1 cellular context compared by ENCODE assay signal in the genomic region with DNA sequence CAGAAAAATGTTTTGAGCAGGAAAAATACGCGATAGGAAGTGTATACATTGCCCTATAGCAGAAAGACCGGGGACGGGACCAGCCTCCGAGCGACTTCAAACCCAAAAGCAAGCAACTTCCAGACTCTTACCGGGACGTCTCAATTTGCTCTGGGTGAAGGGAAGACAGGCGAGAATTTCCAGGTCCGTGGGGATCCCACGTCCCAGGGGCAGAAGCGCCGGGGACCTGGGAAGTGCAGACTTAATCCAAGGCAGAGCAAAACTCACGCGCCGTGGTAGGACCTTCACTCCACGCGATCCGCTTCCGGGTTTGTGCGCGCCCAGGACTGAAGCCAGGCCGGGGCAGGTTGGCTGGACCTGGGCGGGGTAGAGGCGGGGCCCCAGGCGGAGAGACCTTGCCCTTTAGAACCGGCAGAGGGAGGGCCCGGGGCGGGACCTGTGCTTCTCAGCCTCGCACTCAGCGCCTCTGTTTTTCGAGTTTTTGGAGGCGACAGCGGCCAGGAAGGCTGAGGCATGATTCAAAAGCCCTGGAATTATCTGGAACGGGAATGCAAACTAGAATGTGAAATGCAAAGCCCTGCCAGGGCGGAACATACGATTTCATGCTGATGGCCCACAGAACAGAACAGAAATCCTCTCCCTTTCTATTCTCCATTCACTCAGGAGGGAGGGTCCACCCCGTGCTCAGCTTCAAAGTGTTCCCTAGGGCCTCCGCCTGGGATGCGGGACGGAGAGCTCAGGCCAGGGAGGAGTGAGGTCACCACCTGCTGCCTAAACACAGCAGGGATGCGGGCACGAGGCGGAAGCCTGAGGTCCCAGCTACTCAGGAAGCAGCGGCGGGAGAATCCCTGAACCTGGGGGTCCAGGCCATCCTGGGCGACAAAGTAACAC.
TF ChIP-seq lines count a peak whose summit lies in the region.
"Not testable (repeated sequence)": the region's sequence is repeated elsewhere in the genome, so short reads cannot be mapped to it uniquely, and the experiment has no call there.

A gene (minus strand): TSS at position 328 of the 891 bp plus-strand sequence. CDS start 7,903 bp downstream, outside the sequence.

TF ChIP-seq in HepG2, 621 proteins besides CTCF, POLR2A, EP300 and RAD21 (continues in another document):
- TF ChIP-seq POLR2G (IDR thresholded peaks at IDR 0.05; ENCODE audit: low read depth, low read length) = peak; percentile 81
- peak; percentile 31; the same call in 1 of the 2 replicates for TF ChIP-seq ZNF782 (CRISPR knock-in tag; IDR thresholded peaks at IDR 0.05; ENCODE audit: borderline replicate concordance)
- TF ChIP-seq RBM39 (IDR thresholded peaks at IDR 0.05; ENCODE audit: low read depth, low read length, poor library complexity, severe bottlenecking) = peak; percentile 30
- 0 out of 2 replicates have a peak, but pooled peaks have one; percentile 11 for TF ChIP-seq ESRRA (CRISPR knock-in tag; IDR thresholded peaks at IDR 0.05; ENCODE audit: low read depth)
- TF ChIP-seq HNF4A (CRISPR knock-in tag; IDR thresholded peaks at IDR 0.05) = peak; percentile 81
- TF ChIP-seq RARA (CRISPR knock-in tag; IDR thresholded peaks at IDR 0.05) = peak; percentile 8; the same call in 1 of the 2 replicates
- TF ChIP-seq KDM3A (CRISPR knock-in tag; IDR thresholded peaks at IDR 0.05; ENCODE audit: low read depth) = peak; percentile 44; the same call in 1 of the 2 replicates
- 0 out of 2 replicates have a peak, but pooled peaks have one; percentile 24 for TF ChIP-seq BORCS8-MEF2B (CRISPR knock-in tag; IDR thresholded peaks at IDR 0.05)
- 0 out of 2 replicates have a peak, but pooled peaks have one; percentile 64 for TF ChIP-seq TOPORS (CRISPR knock-in tag; IDR thresholded peaks at IDR 0.05)
- peak; percentile 55; the same call in 1 of the 2 replicates for TF ChIP-seq ZMAT3 (CRISPR knock-in tag; conservative IDR thresholded peaks at IDR 0.05)
- TF ChIP-seq SIN3A (IDR thresholded peaks at IDR 0.05; ENCODE audit: borderline replicate concordance, low read depth, low read length) = peak; percentile 74; the same call in 1 of the 2 replicates
- TF ChIP-seq, protein P1, sequence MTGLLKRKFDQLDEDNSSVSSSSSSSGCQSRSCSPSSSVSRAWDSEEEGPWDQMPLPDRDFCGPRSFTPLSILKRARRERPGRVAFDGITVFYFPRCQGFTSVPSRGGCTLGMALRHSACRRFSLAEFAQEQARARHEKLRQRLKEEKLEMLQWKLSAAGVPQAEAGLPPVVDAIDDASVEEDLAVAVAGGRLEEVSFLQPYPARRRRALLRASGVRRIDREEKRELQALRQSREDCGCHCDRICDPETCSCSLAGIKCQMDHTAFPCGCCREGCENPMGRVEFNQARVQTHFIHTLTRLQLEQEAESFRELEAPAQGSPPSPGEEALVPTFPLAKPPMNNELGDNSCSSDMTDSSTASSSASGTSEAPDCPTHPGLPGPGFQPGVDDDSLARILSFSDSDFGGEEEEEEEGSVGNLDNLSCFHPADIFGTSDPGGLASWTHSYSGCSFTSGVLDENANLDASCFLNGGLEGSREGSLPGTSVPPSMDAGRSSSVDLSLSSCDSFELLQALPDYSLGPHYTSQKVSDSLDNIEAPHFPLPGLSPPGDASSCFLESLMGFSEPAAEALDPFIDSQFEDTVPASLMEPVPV (CRISPR knock-in tag; IDR thresholded peaks at IDR 0.05) = peak; percentile 35; the same call in 1 of the 2 replicates
- TF ChIP-seq TGIF2 (CRISPR knock-in tag; IDR thresholded peaks at IDR 0.05) = peak; percentile 44
- TF ChIP-seq IRF2 (CRISPR knock-in tag; IDR thresholded peaks at IDR 0.05) = peak; percentile 91
- 0 out of 2 replicates have a peak, but pooled peaks have one; percentile 5 for TF ChIP-seq SOX5 (CRISPR knock-in tag; IDR thresholded peaks at IDR 0.05; ENCODE audit: borderline replicate concordance)
- peak; percentile 77; the same call in 1 of the 2 replicates for TF ChIP-seq ZSCAN29 (CRISPR knock-in tag; conservative IDR thresholded peaks at IDR 0.05)
- TF ChIP-seq MEIS1 (CRISPR knock-in tag; IDR thresholded peaks at IDR 0.05; ENCODE audit: borderline replicate concordance) = peak; percentile 77; the same call in 1 of the 2 replicates
- TF ChIP-seq, protein P2, sequence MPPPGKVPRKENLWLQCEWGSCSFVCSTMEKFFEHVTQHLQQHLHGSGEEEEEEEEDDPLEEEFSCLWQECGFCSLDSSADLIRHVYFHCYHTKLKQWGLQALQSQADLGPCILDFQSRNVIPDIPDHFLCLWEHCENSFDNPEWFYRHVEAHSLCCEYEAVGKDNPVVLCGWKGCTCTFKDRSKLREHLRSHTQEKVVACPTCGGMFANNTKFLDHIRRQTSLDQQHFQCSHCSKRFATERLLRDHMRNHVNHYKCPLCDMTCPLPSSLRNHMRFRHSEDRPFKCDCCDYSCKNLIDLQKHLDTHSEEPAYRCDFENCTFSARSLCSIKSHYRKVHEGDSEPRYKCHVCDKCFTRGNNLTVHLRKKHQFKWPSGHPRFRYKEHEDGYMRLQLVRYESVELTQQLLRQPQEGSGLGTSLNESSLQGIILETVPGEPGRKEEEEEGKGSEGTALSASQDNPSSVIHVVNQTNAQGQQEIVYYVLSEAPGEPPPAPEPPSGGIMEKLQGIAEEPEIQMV (CRISPR knock-in tag; IDR thresholded peaks at IDR 0.05; ENCODE audit: low read depth) = peak; percentile 47; the same call in 1 of the 2 replicates
- TF ChIP-seq NKX3-1 (CRISPR knock-in tag; IDR thresholded peaks at IDR 0.05) = 0 out of 2 replicates have a peak, but pooled peaks have one; percentile 80
- TF ChIP-seq, protein P3, sequence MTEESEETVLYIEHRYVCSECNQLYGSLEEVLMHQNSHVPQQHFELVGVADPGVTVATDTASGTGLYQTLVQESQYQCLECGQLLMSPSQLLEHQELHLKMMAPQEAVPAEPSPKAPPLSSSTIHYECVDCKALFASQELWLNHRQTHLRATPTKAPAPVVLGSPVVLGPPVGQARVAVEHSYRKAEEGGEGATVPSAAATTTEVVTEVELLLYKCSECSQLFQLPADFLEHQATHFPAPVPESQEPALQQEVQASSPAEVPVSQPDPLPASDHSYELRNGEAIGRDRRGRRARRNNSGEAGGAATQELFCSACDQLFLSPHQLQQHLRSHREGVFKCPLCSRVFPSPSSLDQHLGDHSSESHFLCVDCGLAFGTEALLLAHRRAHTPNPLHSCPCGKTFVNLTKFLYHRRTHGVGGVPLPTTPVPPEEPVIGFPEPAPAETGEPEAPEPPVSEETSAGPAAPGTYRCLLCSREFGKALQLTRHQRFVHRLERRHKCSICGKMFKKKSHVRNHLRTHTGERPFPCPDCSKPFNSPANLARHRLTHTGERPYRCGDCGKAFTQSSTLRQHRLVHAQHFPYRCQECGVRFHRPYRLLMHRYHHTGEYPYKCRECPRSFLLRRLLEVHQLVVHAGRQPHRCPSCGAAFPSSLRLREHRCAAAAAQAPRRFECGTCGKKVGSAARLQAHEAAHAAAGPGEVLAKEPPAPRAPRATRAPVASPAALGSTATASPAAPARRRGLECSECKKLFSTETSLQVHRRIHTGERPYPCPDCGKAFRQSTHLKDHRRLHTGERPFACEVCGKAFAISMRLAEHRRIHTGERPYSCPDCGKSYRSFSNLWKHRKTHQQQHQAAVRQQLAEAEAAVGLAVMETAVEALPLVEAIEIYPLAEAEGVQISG (CRISPR knock-in tag; IDR thresholded peaks at IDR 0.05) = peak; percentile 67
- TF ChIP-seq ZNF232 (CRISPR knock-in tag; IDR thresholded peaks at IDR 0.05; ENCODE audit: borderline replicate concordance) = peak; percentile 39; the same call in 1 of the 2 replicates
- TF ChIP-seq GATAD1 (CRISPR knock-in tag; IDR thresholded peaks at IDR 0.05) = peak; percentile 21; the same call in 1 of the 2 replicates
- TF ChIP-seq, protein P4, sequence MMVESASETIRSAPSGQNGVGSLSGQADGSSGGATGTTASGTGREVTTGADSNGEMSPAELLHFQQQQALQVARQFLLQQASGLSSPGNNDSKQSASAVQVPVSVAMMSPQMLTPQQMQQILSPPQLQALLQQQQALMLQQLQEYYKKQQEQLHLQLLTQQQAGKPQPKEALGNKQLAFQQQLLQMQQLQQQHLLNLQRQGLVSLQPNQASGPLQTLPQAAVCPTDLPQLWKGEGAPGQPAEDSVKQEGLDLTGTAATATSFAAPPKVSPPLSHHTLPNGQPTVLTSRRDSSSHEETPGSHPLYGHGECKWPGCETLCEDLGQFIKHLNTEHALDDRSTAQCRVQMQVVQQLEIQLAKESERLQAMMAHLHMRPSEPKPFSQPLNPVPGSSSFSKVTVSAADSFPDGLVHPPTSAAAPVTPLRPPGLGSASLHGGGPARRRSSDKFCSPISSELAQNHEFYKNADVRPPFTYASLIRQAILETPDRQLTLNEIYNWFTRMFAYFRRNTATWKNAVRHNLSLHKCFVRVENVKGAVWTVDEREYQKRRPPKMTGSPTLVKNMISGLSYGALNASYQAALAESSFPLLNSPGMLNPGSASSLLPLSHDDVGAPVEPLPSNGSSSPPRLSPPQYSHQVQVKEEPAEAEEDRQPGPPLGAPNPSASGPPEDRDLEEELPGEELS (CRISPR knock-in tag; IDR thresholded peaks at IDR 0.05) = peak; percentile 43; the same call in 1 of the 2 replicates
- TF ChIP-seq SAP130 (CRISPR knock-in tag; IDR thresholded peaks at IDR 0.05; ENCODE audit: low read depth) = peak; percentile 94
- TF ChIP-seq HNRNPLL (IDR thresholded peaks at IDR 0.05; ENCODE audit: low read depth, low read length, poor library complexity, severe bottlenecking) = peak; percentile 54
- TF ChIP-seq, protein P5, sequence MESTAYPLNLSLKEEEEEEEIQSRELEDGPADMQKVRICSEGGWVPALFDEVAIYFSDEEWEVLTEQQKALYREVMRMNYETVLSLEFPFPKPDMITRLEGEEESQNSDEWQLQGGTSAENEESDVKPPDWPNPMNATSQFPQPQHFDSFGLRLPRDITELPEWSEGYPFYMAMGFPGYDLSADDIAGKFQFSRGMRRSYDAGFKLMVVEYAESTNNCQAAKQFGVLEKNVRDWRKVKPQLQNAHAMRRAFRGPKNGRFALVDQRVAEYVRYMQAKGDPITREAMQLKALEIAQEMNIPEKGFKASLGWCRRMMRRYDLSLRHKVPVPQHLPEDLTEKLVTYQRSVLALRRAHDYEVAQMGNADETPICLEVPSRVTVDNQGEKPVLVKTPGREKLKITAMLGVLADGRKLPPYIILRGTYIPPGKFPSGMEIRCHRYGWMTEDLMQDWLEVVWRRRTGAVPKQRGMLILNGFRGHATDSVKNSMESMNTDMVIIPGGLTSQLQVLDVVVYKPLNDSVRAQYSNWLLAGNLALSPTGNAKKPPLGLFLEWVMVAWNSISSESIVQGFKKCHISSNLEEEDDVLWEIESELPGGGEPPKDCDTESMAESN (CRISPR knock-in tag; conservative IDR thresholded peaks at IDR 0.05) = peak; percentile 74; the same call in 1 of the 2 replicates
- peak; percentile 27 for TF ChIP-seq ZNF883 (CRISPR knock-in tag; IDR thresholded peaks at IDR 0.05; ENCODE audit: not compliant biosample characterization)
- peak; percentile 42; the same call in 1 of the 2 replicates for TF ChIP-seq NCOR1 (IDR thresholded peaks at IDR 0.05; ENCODE audit: borderline replicate concordance, low read length)
- TF ChIP-seq ELF3 (CRISPR knock-in tag; IDR thresholded peaks at IDR 0.05) = peak; percentile 88
- TF ChIP-seq ELF4 (CRISPR knock-in tag; IDR thresholded peaks at IDR 0.05; ENCODE audit: borderline replicate concordance) = peak; percentile 87; the same call in 1 of the 2 replicates
- TF ChIP-seq REPIN1 (CRISPR knock-in tag; IDR thresholded peaks at IDR 0.05; ENCODE audit: borderline replicate concordance, low read depth) = peak; percentile 53; the same call in 1 of the 2 replicates
- TF ChIP-seq DPF2 (CRISPR knock-in tag; IDR thresholded peaks at IDR 0.05; ENCODE audit: borderline replicate concordance, low read depth) = peak; percentile 20; the same call in 1 of the 2 replicates
- TF ChIP-seq ZNF816 (CRISPR knock-in tag; IDR thresholded peaks at IDR 0.05; ENCODE audit: borderline replicate concordance) = peak; percentile 45; the same call in 1 of the 2 replicates
- peak; percentile 85 for TF ChIP-seq HDAC1 (CRISPR knock-in tag; IDR thresholded peaks at IDR 0.05)
- TF ChIP-seq, protein P6, sequence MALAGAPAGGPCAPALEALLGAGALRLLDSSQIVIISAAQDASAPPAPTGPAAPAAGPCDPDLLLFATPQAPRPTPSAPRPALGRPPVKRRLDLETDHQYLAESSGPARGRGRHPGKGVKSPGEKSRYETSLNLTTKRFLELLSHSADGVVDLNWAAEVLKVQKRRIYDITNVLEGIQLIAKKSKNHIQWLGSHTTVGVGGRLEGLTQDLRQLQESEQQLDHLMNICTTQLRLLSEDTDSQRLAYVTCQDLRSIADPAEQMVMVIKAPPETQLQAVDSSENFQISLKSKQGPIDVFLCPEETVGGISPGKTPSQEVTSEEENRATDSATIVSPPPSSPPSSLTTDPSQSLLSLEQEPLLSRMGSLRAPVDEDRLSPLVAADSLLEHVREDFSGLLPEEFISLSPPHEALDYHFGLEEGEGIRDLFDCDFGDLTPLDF (CRISPR knock-in tag; IDR thresholded peaks at IDR 0.05) = peak; percentile 36; the same call in 1 of the 2 replicates
- TF ChIP-seq SOX6 (IDR thresholded peaks at IDR 0.05) = not testable (repeated sequence)
- peak; percentile 56 for TF ChIP-seq SOX6 (CRISPR knock-in tag; IDR thresholded peaks at IDR 0.05)
- TF ChIP-seq, protein P7, sequence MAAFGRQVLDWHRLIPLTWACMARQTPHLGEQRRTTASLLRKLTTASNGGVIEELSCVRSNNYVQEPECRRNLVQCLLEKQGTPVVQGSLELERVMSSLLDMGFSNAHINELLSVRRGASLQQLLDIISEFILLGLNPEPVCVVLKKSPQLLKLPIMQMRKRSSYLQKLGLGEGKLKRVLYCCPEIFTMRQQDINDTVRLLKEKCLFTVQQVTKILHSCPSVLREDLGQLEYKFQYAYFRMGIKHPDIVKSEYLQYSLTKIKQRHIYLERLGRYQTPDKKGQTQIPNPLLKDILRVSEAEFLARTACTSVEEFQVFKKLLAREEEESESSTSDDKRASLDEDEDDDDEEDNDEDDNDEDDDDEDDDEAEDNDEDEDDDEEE (CRISPR knock-in tag; IDR thresholded peaks at IDR 0.05) = peak; percentile 86; the same call in 1 of the 2 replicates
- TF ChIP-seq, protein P8, sequence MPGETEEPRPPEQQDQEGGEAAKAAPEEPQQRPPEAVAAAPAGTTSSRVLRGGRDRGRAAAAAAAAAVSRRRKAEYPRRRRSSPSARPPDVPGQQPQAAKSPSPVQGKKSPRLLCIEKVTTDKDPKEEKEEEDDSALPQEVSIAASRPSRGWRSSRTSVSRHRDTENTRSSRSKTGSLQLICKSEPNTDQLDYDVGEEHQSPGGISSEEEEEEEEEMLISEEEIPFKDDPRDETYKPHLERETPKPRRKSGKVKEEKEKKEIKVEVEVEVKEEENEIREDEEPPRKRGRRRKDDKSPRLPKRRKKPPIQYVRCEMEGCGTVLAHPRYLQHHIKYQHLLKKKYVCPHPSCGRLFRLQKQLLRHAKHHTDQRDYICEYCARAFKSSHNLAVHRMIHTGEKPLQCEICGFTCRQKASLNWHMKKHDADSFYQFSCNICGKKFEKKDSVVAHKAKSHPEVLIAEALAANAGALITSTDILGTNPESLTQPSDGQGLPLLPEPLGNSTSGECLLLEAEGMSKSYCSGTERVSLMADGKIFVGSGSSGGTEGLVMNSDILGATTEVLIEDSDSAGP (CRISPR knock-in tag; IDR thresholded peaks at IDR 0.05; ENCODE audit: borderline replicate concordance) = peak; percentile 68
- TF ChIP-seq MEF2D (CRISPR knock-in tag; IDR thresholded peaks at IDR 0.05) = 0 out of 2 replicates have a peak, but pooled peaks have one; percentile 23
- peak; percentile 71 for TF ChIP-seq GABPB1 (CRISPR knock-in tag; IDR thresholded peaks at IDR 0.05)
- TF ChIP-seq ZSCAN25 (CRISPR knock-in tag; IDR thresholded peaks at IDR 0.05) = 0 out of 2 replicates have a peak, but pooled peaks have one; percentile 38
- peak; percentile 63; the same call in 1 of the 2 replicates for TF ChIP-seq ZNF430 (CRISPR knock-in tag; IDR thresholded peaks at IDR 0.05)
- 0 out of 2 replicates have a peak, but pooled peaks have one; percentile 31 for TF ChIP-seq ZNF747 (CRISPR knock-in tag; IDR thresholded peaks at IDR 0.05; ENCODE audit: borderline replicate concordance)
